Comparison of ENCODE assay signal across 13 cellular contexts in genomic region chr6:104956663-104957294, GRCh38. TPM values are rescaled to one million over a fixed set of nuclear protein-coding genes. Genes with fewer than 3 reads are reported as not detected.
DNase-seq lines count a peak whose midpoint lies in the region; ATAC-seq lines count a peak whose summit lies in the region.
"Had no signal": no experiment of that assay in that cellular context is flagged by ENCODE, and none has a peak within 500 bp of the region (broad histone marks: within the 10 kb centered on the region; RNA-seq: fewer than 3 reads in every experiment).

A gene with protein sequence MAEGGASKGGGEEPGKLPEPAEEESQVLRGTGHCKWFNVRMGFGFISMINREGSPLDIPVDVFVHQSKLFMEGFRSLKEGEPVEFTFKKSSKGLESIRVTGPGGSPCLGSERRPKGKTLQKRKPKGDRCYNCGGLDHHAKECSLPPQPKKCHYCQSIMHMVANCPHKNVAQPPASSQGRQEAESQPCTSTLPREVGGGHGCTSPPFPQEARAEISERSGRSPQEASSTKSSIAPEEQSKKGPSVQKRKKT (plus strand): TSS chr6:104957107. CDS start chr6:104957251, 144 bp downstream.

- H3K9ac ChIP-seq in HUES6 (ENCODE audit: low read length), result peak within 1 kb of the TSS; percentile 98

- peak within 1 kb of the TSS; percentile 90 for H3K4me3 ChIP-seq in HUES6 (ENCODE audit: low read depth, low read length)
- H3K4me3 ChIP-seq in iPS DF 6.9 (ENCODE audit: low read length), result peak within 1 kb of the TSS; percentile 56; the same call in 1 of the 2 replicates
- H3K4me3 ChIP-seq: skin epidermis had no signal

- H3K4me1 ChIP-seq in HUES6 (ENCODE audit: control insufficient read depth, insufficient read depth, low read length), result peaks cover 29% of the 10 kb centered on the region
- no peaks in the 10 kb centered on the region for H3K4me1 ChIP-seq in iPS DF 6.9 (ENCODE audit: control insufficient read depth, insufficient read depth, low read length)

- no peak for ATAC-seq in GM21723 (IDR thresholded peaks at IDR 0.05; ENCODE audit: unreplicated experiment)
- ATAC-seq: stimulated activated naive B cell treated with anti-CD40 and anti-IgM and Interleukin-4, amounts not matched to agents 10 μg/mL and 1 μg/mL and 100 μg/mL, for 72 hours had no signal

- no peaks in the 10 kb centered on the region for H3K27me3 ChIP-seq in HUES6 (ENCODE audit: control insufficient read depth, insufficient read depth, low read length)
- H3K27me3 ChIP-seq in iPS DF 6.9 (ENCODE audit: control insufficient read depth, insufficient read depth, low read length), result no peaks in the 10 kb centered on the region

- H3K36me3 ChIP-seq in HUES6 (ENCODE audit: control insufficient read depth, insufficient read depth, low read length) (peaks cover 4% of the 10 kb centered on the region; the same call in 1 of the 2 replicates), iPS DF 6.9 (ENCODE audit: control insufficient read depth, insufficient read depth, low read length) (no peaks in the 10 kb centered on the region)

- no peaks in the 10 kb centered on the region for H3K9me3 ChIP-seq in HUES6 (ENCODE audit: control insufficient read depth, insufficient read depth, low read depth, low read length)
- no peaks in the 10 kb centered on the region for H3K9me3 ChIP-seq in iPS DF 6.9 (ENCODE audit: control insufficient read depth, insufficient read depth, low read length)

- DNase-seq in D341Med (ENCODE audit: low spot score) (peak; percentile 35), SKM-1 (lab: John Stamatoyannopoulos, UW; ENCODE audit: unreplicated experiment) (peak; percentile 57), iPS DF 6.9 (ENCODE audit: low read depth, low spot score) (no peak), occipital lobe (lab: John Stamatoyannopoulos, UW) (no peak), NCI-H1048 (lab: John Stamatoyannopoulos, UW) (no peak)
- no peak for DNase-seq in effector CD4-positive, alpha-beta T cell
- DNase-seq: activated effector memory CD4-positive, alpha-beta T cell treated with anti-CD3 and anti-CD28 coated beads, Interleukin-2, amount 50 U/mL, for 16 hours; DMS153; stimulated activated naive B cell treated with anti-CD40 and anti-IgM and Interleukin-4, amounts not matched to agents 10 μg/mL and 1 μg/mL and 100 μg/mL, for 72 hours had no signal

- H3K27ac ChIP-seq in HUES6 (ENCODE audit: low read depth, low read length) (peak within 1 kb of the TSS; percentile 99), iPS DF 6.9 (ENCODE audit: low read length) (peak within 1 kb of the TSS; percentile 95)
- H3K27ac ChIP-seq: skin epidermis had no signal

- no CpG with 5 or more reads among the region's 17 CpGs for WGBS in iPS DF 6.9 (ENCODE audit: insufficient coverage, insufficient read length)

RNA-seq across cellular contexts. Expression of the gene that starts here (rescaled TPM):
- total RNA-seq in occipital lobe, result 0.16 TPM
- total RNA-seq: MCF 10A had no signal

Comparison
In these comparisons a context has a peak if more than half of its experiments do, and no peak if none do; other contexts are left out.
1. DNase-seq: peak in D341Med (single experiment) and SKM-1 (single experiment); none in iPS DF 6.9 (single experiment), effector CD4-positive, alpha-beta T cell (single experiment), occipital lobe (single experiment) and NCI-H1048 (single experiment).